In genomic region chr6:100487638-100488037, GRCh38 we compare ENCODE assay signal across 27 cellular contexts. TPM values are rescaled to one million over a fixed set of nuclear protein-coding genes. Genes with fewer than 3 reads are reported as not detected.
DNase-seq lines count a peak whose midpoint lies in the region; ATAC-seq and TF ChIP-seq lines count a peak whose summit lies in the region.
"Had no signal": no experiment of that assay in that cellular context is flagged by ENCODE, and none has a peak within 500 bp of the region (broad histone marks: within the 10 kb centered on the region; RNA-seq: fewer than 3 reads in every experiment).

No MANE protein-coding gene starts in this region.

- TF ChIP-seq CTCF in liver (IDR thresholded peaks at IDR 0.05; ENCODE audit: low read depth, low read length, missing input control) (no peak), MCF 10A (IDR thresholded peaks at IDR 0.05; ENCODE audit: unreplicated experiment) (no peak)

- POLR2A ChIA-PET in MCF 10A (lab: Yijun Ruan, JAX), result interaction anchor here (0.7 kb wide), 1 partner anchor 422 kb away, joined by 3 read pairs; no protein-coding TSS in a partner anchor

- H2BK15ac ChIP-seq in mesenchymal stem cell (ENCODE audit: low read depth, poor library complexity, severe bottlenecking), result peak overlapping the region; percentile 37

- no peak overlapping the region for H3K18ac ChIP-seq in mesenchymal stem cell (ENCODE audit: low read depth in 1 of 2, low read length in 2 of 2)

- no peak overlapping the region for H2BK12ac ChIP-seq in mesenchymal stem cell (ENCODE audit: low read length in 2 of 2)

- H3K4ac ChIP-seq in mesenchymal stem cell (ENCODE audit: low read depth in 1 of 2, low read length in 2 of 2), result no peak overlapping the region

- WGBS in liver, result 39% methylated on average over 2 of the region's 2 CpGs
- 89% methylated on average over 1 of the region's 2 CpGs for WGBS in mesenchymal stem cell

- no peak overlapping the region for H2AK5ac ChIP-seq in mesenchymal stem cell (ENCODE audit: low read length, severe bottlenecking)

- no peaks in the 10 kb centered on the region for H3K27me3 Mint-ChIP-seq in MCF 10A (ENCODE audit: insufficient read depth, unreplicated experiment)
- peaks cover 27% of the 10 kb centered on the region for H3K27me3 Mint-ChIP-seq in activated naive CD4-positive, alpha-beta T cell treated with anti-CD3 and anti-CD28 coated beads, Interleukin-2, amount 10 ng/mL, durations not matched to agents 7 days and 5 days

- no peaks in the 10 kb centered on the region for H3K79me1 ChIP-seq in mesenchymal stem cell (replicated peaks; ENCODE audit: low read length, poor library complexity, severe bottlenecking)

- no peak overlapping the region for H3K4me3 Mint-ChIP-seq in MCF 10A (ENCODE audit: unreplicated experiment)
- no peak overlapping the region for H3K4me3 Mint-ChIP-seq in activated naive CD4-positive, alpha-beta T cell treated with anti-CD3 and anti-CD28 coated beads, Interleukin-2, amount 10 ng/mL, durations not matched to agents 7 days and 5 days
- H3K4me3 Mint-ChIP-seq: CD14-positive monocyte; CD4-positive, alpha-beta memory T cell; CD4-positive, CD25-positive, alpha-beta regulatory T cell; CD8-positive, alpha-beta memory T cell had no signal

- peaks cover 8% of the 10 kb centered on the region for H3K4me1 Mint-ChIP-seq in MCF 10A (ENCODE audit: insufficient read depth, unreplicated experiment)
- no peaks in the 10 kb centered on the region for H3K4me1 Mint-ChIP-seq in activated naive CD4-positive, alpha-beta T cell treated with anti-CD3 and anti-CD28 coated beads, Interleukin-2, amount 10 ng/mL, durations not matched to agents 7 days and 5 days
- H3K4me1 Mint-ChIP-seq: CD4-positive, alpha-beta memory T cell; CD4-positive, CD25-positive, alpha-beta regulatory T cell; CD8-positive, alpha-beta memory T cell had no signal

- no peak overlapping the region for H2AFZ ChIP-seq in mesenchymal stem cell (ENCODE audit: low read depth, low read length)

- CTCF ChIA-PET in MCF 10A (lab: Yijun Ruan, JAX), result interaction anchor here (0.6 to 3.0 kb wide), 3 partner anchors 372 to 413 kb away, joined by 3 to 13 read pairs (median 4); no protein-coding TSS in a partner anchor
- CTCF ChIA-PET in activated naive CD4-positive, alpha-beta T cell treated with anti-CD3 and anti-CD28 coated beads, Interleukin-2, amount 10 ng/mL, durations not matched to agents 7 days and 5 days (lab: Charles Lee), result no interaction called here

- H4K91ac ChIP-seq in mesenchymal stem cell (ENCODE audit: low read length), result no peak overlapping the region

- no peak overlapping the region for H3K27ac Mint-ChIP-seq in MCF 10A (ENCODE audit: low read depth, unreplicated experiment)
- H3K27ac Mint-ChIP-seq in activated naive CD4-positive, alpha-beta T cell treated with anti-CD3 and anti-CD28 coated beads, Interleukin-2, amount 10 ng/mL, durations not matched to agents 7 days and 5 days, result no peak overlapping the region
- H3K27ac Mint-ChIP-seq: CD14-positive monocyte; CD4-positive, alpha-beta memory T cell; CD4-positive, CD25-positive, alpha-beta regulatory T cell; CD8-positive, alpha-beta memory T cell had no signal

- peaks cover 6% of the 10 kb centered on the region for H3K36me3 Mint-ChIP-seq in MCF 10A (ENCODE audit: insufficient read depth, unreplicated experiment)
- no peaks in the 10 kb centered on the region for H3K36me3 Mint-ChIP-seq in activated naive CD4-positive, alpha-beta T cell treated with anti-CD3 and anti-CD28 coated beads, Interleukin-2, amount 10 ng/mL, durations not matched to agents 7 days and 5 days
- H3K36me3 Mint-ChIP-seq: CD14-positive monocyte; CD4-positive, alpha-beta memory T cell; CD4-positive, CD25-positive, alpha-beta regulatory T cell; CD8-positive, alpha-beta memory T cell had no signal

- no peak overlapping the region for H4K8ac ChIP-seq in mesenchymal stem cell (ENCODE audit: low read length)

- no peak overlapping the region for H3K4me3 ChIP-seq in SJCRH30
- H3K4me3 ChIP-seq in liver (ENCODE audit: low read depth in 1 of 3, low read length in 3 of 3), result no peak overlapping the region
- H3K4me3 ChIP-seq in mesenchymal stem cell (ENCODE audit: insufficient read depth in 1 of 2, low read depth in 1 of 2, low read length in 2 of 2), result no peak overlapping the region
- H3K4me3 ChIP-seq: BLaER1, GM12878 had no signal

- H3K4me1 ChIP-seq in SJCRH30, result peaks cover 35% of the 10 kb centered on the region
- H3K4me1 ChIP-seq in liver (ENCODE audit: control insufficient read depth in 4 of 4, insufficient read depth in 4 of 4, low read length in 3 of 4), result peaks cover 5 to 51% (median 46%) of the 10 kb centered on the region in 4 donors
- H3K4me1 ChIP-seq in mesenchymal stem cell (ENCODE audit: control insufficient read depth, insufficient read depth, low read depth, low read length), result no peaks in the 10 kb centered on the region
- H3K4me1 ChIP-seq: BE2C, BLaER1 had no signal

- H3K23ac ChIP-seq in mesenchymal stem cell (ENCODE audit: low read length in 2 of 2), result no peak overlapping the region

- no peaks in the 10 kb centered on the region for H3K9me3 ChIP-seq in SJCRH30 (replicated peaks)
- no peaks in the 10 kb centered on the region for H3K9me3 ChIP-seq in liver (ENCODE audit: control insufficient read depth in 4 of 4, low read length in 3 of 4)
- H3K9me3 ChIP-seq in mesenchymal stem cell (ENCODE audit: control insufficient read depth, low read length), result no peaks in the 10 kb centered on the region
- H3K9me3 ChIP-seq: BE2C had no signal

- no peak overlapping the region for H3K14ac ChIP-seq in mesenchymal stem cell (ENCODE audit: low read length in 2 of 2)

- H3K27me3 ChIP-seq in SJCRH30 (no peaks in the 10 kb centered on the region), liver (ENCODE audit: control insufficient read depth in 4 of 4, insufficient read depth in 4 of 4, low read length in 3 of 4) (no peaks in the 10 kb centered on the region), mesenchymal stem cell (ENCODE audit: control insufficient read depth in 1 of 2, insufficient read depth in 1 of 2, low read length in 2 of 2) (no peaks in the 10 kb centered on the region)
- H3K27me3 ChIP-seq: BLaER1 had no signal

- ATAC-seq in left lobe of liver, result peak; percentile 56

- no peak overlapping the region for H2BK5ac ChIP-seq in mesenchymal stem cell (ENCODE audit: low read depth, low read length, poor library complexity, severe bottlenecking)

- H3K9me3 Mint-ChIP-seq in MCF 10A (ENCODE audit: unreplicated experiment), result no peaks in the 10 kb centered on the region
- no peaks in the 10 kb centered on the region for H3K9me3 Mint-ChIP-seq in activated naive CD4-positive, alpha-beta T cell treated with anti-CD3 and anti-CD28 coated beads, Interleukin-2, amount 10 ng/mL, durations not matched to agents 7 days and 5 days
- H3K9me3 Mint-ChIP-seq: CD4-positive, alpha-beta memory T cell had no signal

- no peaks in the 10 kb centered on the region for H3K36me3 ChIP-seq in SJCRH30
- no peaks in the 10 kb centered on the region for H3K36me3 ChIP-seq in liver (ENCODE audit: control insufficient read depth in 4 of 4, insufficient read depth in 3 of 4, low read depth in 1 of 4, low read length in 3 of 4)
- H3K36me3 ChIP-seq in mesenchymal stem cell (ENCODE audit: control insufficient read depth in 1 of 2, insufficient read depth in 2 of 2, low read depth in 1 of 2, low read length in 2 of 2), result no peaks in the 10 kb centered on the region
- H3K36me3 ChIP-seq: BE2C, BLaER1 had no signal

- BruUV-seq in MCF 10A (replicated peaks; lab: Mats Ljungman, UMichigan), result no TSS peak

- H3K9ac ChIP-seq in liver (ENCODE audit: low read depth in 1 of 2, low read length in 2 of 2) (no peak overlapping the region), mesenchymal stem cell (ENCODE audit: low read length) (no peak overlapping the region)
- H3K9ac ChIP-seq: BLaER1 had no signal

- H3K4me2 ChIP-seq in mesenchymal stem cell (ENCODE audit: low read length, poor library complexity, severe bottlenecking), result no peak overlapping the region
- H3K4me2 ChIP-seq: BLaER1 had no signal

- H3K27ac ChIP-seq in SJCRH30 (peak overlapping the region; percentile 12; the same call in 1 of the 2 replicates), liver (ENCODE audit: low read depth in 1 of 2, low read length in 2 of 2) (peak overlapping the region; percentile 31 to 68), mesenchymal stem cell (ENCODE audit: low read length, poor library complexity, severe bottlenecking) (no peak overlapping the region)
- H3K27ac ChIP-seq: BLaER1 had no signal

- TF ChIP-seq RAD21 in liver (IDR thresholded peaks at IDR 0.05), result peak in 1 of 2 donors; percentile 54

- intact Hi-C loops in MCF 10A (cut with micrococcal nuclease), result loop anchor here (10.0 kb wide), 1 partner anchor 483 kb away; no protein-coding TSS in a partner anchor

- H2BK120ac ChIP-seq in mesenchymal stem cell (ENCODE audit: low read depth, low read length), result no peak overlapping the region

- DNase-seq in SJCRH30 (no peak), left lobe of liver (ENCODE audit: low spot score) (no peak), mesenchymal stem cell (no peak), NCI-H1105 treated with DMSO at 0.1 percent for 48 hours (lab: John Stamatoyannopoulos, UW) (no peak), NCI-H526 treated with DMSO at 0.1 percent for 48 hours (lab: John Stamatoyannopoulos, UW) (no peak), MCF 10A (ENCODE audit: unreplicated experiment) (no peak)
- no peak for DNase-seq in activated naive CD4-positive, alpha-beta T cell treated with anti-CD3 and anti-CD28 coated beads, Interleukin-2, amount 10 ng/mL, durations not matched to agents 7 days and 5 days
- DNase-seq: 8988T; ACHN; BE2C; C1 segment of cervical spinal cord; CD4-positive, alpha-beta memory T cell; CD4-positive, CD25-positive, alpha-beta regulatory T cell; CD8-positive, alpha-beta memory T cell; COR-L47; DMS 273 treated with DMSO at 0.1 percent for 48 hours; DMS153; DMS53; DMS79; DND-41; EL; GDM1 had no signal

TF ChIP-seq in liver, 16 proteins besides CTCF, POLR2A, EP300 and RAD21 (continues in another document):
- peak; percentile 81 for TF ChIP-seq ATF3 (IDR thresholded peaks at IDR 0.05)
- TF ChIP-seq NR2F2 (IDR thresholded peaks at IDR 0.05), result peak; percentile 19
- TF ChIP-seq FOXA1 (IDR thresholded peaks at IDR 0.05), result no peak

RNA-seq across cellular contexts. Expression of gene SIM1, which starts 22.9 kb away (rescaled TPM):
- total RNA-seq in SJCRH30 (2014; rRNA removed; shearing (Covaris generic)), result 0.99 and 1.2 TPM in 2 replicates
- not detected for total RNA-seq in left lobe of liver
- total RNA-seq in liver, result under 1 TPM in 1 of 2 donors, not detected in 1; under 0.01 TPM
- not detected for polyA plus RNA-seq in liver
- polyA plus RNA-seq in mesenchymal stem cell (2013, experiment 1 of 2), result not detected
- not detected for polyA plus RNA-seq in mesenchymal stem cell (2013, experiment 2 of 2)
- total RNA-seq in MCF 10A (2022), result not detected in 2 replicates
- total RNA-seq: CD4-positive, alpha-beta memory T cell; CD8-positive, alpha-beta memory T cell; GM12878 had no signal
- polyA plus RNA-seq: AG04450; CD14-positive monocyte; CD4-positive, alpha-beta memory T cell; CD8-positive, alpha-beta memory T cell; GM12878 had no signal
